In the genomic region with DNA sequence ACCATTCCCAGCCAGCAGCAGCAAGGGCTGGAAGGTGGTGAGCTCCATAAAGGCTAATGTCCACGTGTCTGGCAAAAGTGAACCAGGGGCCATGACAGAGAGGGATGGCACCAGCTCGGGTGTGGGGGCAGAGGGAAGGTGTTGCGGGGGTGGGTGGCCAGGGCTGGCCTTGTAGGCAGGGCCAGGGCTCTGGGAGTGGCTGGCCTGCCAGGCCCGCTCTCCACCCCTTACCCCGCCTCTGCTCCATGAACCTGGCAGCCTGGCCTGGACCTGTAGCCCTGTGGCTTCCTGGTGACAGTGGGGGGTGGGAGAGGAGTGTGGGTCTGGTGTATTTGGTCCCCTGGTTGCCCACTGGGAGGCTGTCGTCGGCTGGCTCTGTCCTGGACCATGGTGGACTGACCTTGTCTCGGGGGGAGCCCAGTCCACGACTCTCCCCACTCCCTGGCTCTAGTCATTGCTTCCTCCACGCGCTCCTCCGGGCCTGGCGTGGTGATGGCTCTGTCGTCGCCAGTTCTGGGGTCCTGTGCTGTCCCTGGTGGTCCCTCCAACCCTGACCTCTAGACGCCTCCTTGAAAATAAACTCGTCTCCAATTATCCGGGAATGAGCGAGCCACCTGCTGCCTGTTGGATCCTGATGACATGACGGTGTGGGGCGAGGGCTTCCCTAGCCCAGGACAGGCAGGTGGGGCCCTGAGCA, we compare ENCODE assay signal across 30 cellular contexts.
"Had no signal": no experiment of that assay in that cellular context is flagged by ENCODE, and none has a peak within 500 bp of the region (broad histone marks: within the 10 kb centered on the region; RNA-seq: fewer than 3 reads in every experiment).

No MANE protein-coding gene starts in this region.

- H3K4me1 ChIP-seq: ascending aorta had no signal

- H3K27ac ChIP-seq: ascending aorta, cardiac muscle cell, WERI-Rb-1 had no signal

- H3K27me3 ChIP-seq: ascending aorta, cardiac muscle cell had no signal

- H3K9me3 ChIP-seq: ascending aorta had no signal

- FAIRE-seq: bronchial epithelial cell, TTC549 had no signal

- DNase-seq: activated CD4-positive, alpha-beta memory T cell treated with anti-CD3 and anti-CD28 coated beads, Interleukin-2, amount 10 ng/mL, durations not matched to agents 7 days and 5 days; activated CD4-positive, alpha-beta T cell treated with anti-CD3 and anti-CD28 coated beads for 1 hour; activated CD4-positive, alpha-beta T cell treated with anti-CD3 and anti-CD28 coated beads for 36 hours; activated CD4-positive, alpha-beta T cell treated with anti-CD3 and anti-CD28 coated beads for 48 hours; activated CD4-positive, alpha-beta T cell treated with anti-CD3 and anti-CD28 coated beads, Interleukin-2, amount 10 ng/mL, durations not matched to agents 7 days and 5 days; activated CD4-positive, alpha-beta T cell treated with anti-CD3 and anti-CD28 coated beads, Interleukin-2, amount 50 U/mL, for 48 hours; activated CD4-positive, CD25-positive, alpha-beta regulatory T cell; activated CD8-positive, alpha-beta memory T cell treated with anti-CD3 and anti-CD28 coated beads for 24 hours; activated CD8-positive, alpha-beta memory T cell treated with anti-CD3 and anti-CD28 coated beads, Interleukin-2, amount 10 ng/mL, durations not matched to agents 7 days and 5 days; activated CD8-positive, alpha-beta memory T cell treated with anti-CD3 and anti-CD28 coated beads, Interleukin-2, amount 50 U/mL, for 48 hours; activated CD8-positive, alpha-beta T cell treated with anti-CD3 and anti-CD28 coated beads, Interleukin-2, amount 10 ng/mL, durations not matched to agents 7 days and 5 days; activated effector memory CD4-positive, alpha-beta T cell treated with Interleukin-2 at 50 U/mL for 16 hours; activated gamma-delta T cell; activated naive CD4-positive, alpha-beta T cell treated with anti-CD3 and anti-CD28 coated beads, Interleukin-2, amount 10 ng/mL, durations not matched to agents 7 days and 5 days; activated naive CD4-positive, alpha-beta T cell treated with Interleukin-2 at 50 U/mL for 16 hours; activated naive CD8-positive, alpha-beta T cell treated with anti-CD3 and anti-CD28 coated beads, Interleukin-2, amount 10 ng/mL, durations not matched to agents 7 days and 5 days; activated naive CD8-positive, alpha-beta T cell treated with anti-CD3 and anti-CD28 coated beads, Interleukin-2, amount 50 U/mL, for 24 hours; activated T-cell treated with anti-CD3 and anti-CD28 coated beads, Interleukin-2, amount 50 U/mL, for 24 hours; activated T-cell treated with anti-CD3 and anti-CD28 coated beads, Interleukin-2, amount 50 U/mL, for 48 hours; cerebellar nuclear complex; T-helper 1 cell; T-helper 2 cell; T-helper 9 cell; WERI-Rb-1 had no signal

- H3K36me3 ChIP-seq: ascending aorta, cardiac muscle cell had no signal

- ATAC-seq: activated CD4-positive, alpha-beta T cell treated with anti-CD3 and anti-CD28 coated beads for 36 hours; activated CD4-positive, CD25-positive, alpha-beta regulatory T cell treated with anti-CD3 and anti-CD28 coated beads, Interleukin-2, amount 50 U/mL, for 24 hours; activated CD8-positive, alpha-beta memory T cell treated with anti-CD3 and anti-CD28 coated beads, Interleukin-2, amount 10 ng/mL, durations not matched to agents 7 days and 5 days; activated CD8-positive, alpha-beta T cell treated with anti-CD3 and anti-CD28 coated beads, Interleukin-2, amount 10 ng/mL, durations not matched to agents 7 days and 5 days; activated naive CD8-positive, alpha-beta T cell treated with anti-CD3 and anti-CD28 coated beads, Interleukin-2, amount 50 U/mL, for 24 hours; WTC11 had no signal

- H3K4me3 ChIP-seq: ascending aorta, cardiac muscle cell had no signal
